In the genomic region with DNA sequence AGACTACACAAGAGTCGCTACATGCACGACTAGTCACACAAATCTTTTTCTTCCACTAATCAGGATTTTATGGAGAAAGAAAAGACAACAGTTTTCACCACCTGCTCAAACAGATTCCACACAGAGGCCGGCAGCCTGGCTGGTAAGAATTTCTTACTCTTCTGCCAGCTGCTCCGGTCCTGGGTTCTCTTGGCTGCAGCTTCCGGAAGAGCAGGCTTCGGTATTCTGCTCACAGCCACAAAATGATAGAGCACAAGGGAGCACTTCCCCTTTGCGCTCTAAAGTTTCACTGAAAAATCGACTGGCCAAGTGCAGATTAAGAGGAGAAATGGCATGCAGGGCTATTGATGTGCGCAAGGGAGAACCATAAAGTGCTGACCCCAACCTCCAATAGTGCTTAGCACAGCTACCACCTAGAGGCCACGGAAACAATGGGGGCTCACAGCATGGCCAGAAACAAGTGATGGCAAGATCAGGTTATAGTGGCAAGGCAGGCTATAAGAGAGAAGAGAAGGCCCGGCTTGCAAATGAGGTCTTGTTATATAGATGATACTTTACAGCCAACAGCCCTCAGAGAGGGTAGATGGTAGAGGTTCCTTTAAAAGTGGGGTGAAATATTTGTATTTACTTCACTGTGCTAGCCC, we compare ENCODE assay signal across 8 cellular contexts.
DNase-seq lines count a peak whose midpoint lies in the region; ATAC-seq and TF ChIP-seq lines count a peak whose summit lies in the region.
"Not testable (repeated sequence)": the region's sequence is repeated elsewhere in the genome, so short reads cannot be mapped to it uniquely, and the experiment has no call there.

No MANE protein-coding gene starts in this region.

- peak overlapping the region; percentile 24 for H3K4me3 Mint-ChIP-seq in activated CD4-positive, alpha-beta T cell treated with anti-CD3 and anti-CD28 coated beads for 36 hours
- not testable (repeated sequence) for H3K4me3 Mint-ChIP-seq in nephron progenitor cell

- TF ChIP-seq POLR2A in gastroesophageal sphincter (IDR thresholded peaks at IDR 0.05), result not testable (repeated sequence)

- DNase-seq in DMS 273 treated with DMSO at 0.1 percent for 48 hours (lab: John Stamatoyannopoulos, UW) (peak; percentile 18), NCI-H2196 (lab: John Stamatoyannopoulos, UW; ENCODE audit: unreplicated experiment) (peak; percentile 5)
- DNase-seq in activated CD4-positive, alpha-beta T cell treated with anti-CD3 and anti-CD28 coated beads for 36 hours, result peak; percentile 20
- DNase-seq in nephron progenitor cell, result not testable (repeated sequence)

- peak overlapping the region; percentile 61 for H3K27ac Mint-ChIP-seq in activated CD4-positive, alpha-beta T cell treated with anti-CD3 and anti-CD28 coated beads for 36 hours
- peak overlapping the region; percentile 40 for H3K27ac Mint-ChIP-seq in nephron progenitor cell

- not testable (repeated sequence) for H3K36me3 ChIP-seq in gastroesophageal sphincter

- not testable (repeated sequence) for H3K4me1 ChIP-seq in gastroesophageal sphincter

- not testable (repeated sequence) for H3K9me3 ChIP-seq in gastroesophageal sphincter

- CTCF ChIA-PET in activated CD4-positive, alpha-beta T cell treated with anti-CD3 and anti-CD28 coated beads for 36 hours (lab: Charles Lee), result not testable (repeated sequence)

- ATAC-seq in GM19043 (IDR thresholded peaks at IDR 0.05; ENCODE audit: low read depth, unreplicated experiment) (peak; percentile 97), HG02571 (IDR thresholded peaks at IDR 0.05; ENCODE audit: unreplicated experiment) (peak; percentile 98), HG03354 (IDR thresholded peaks at IDR 0.05; ENCODE audit: poor library complexity, severe bottlenecking, unreplicated experiment) (peak; percentile 94), gastroesophageal sphincter (peak; percentile 34)
- ATAC-seq in activated CD4-positive, alpha-beta T cell treated with anti-CD3 and anti-CD28 coated beads for 36 hours, result peak; percentile 66

- H3K9me3 Mint-ChIP-seq in activated CD4-positive, alpha-beta T cell treated with anti-CD3 and anti-CD28 coated beads for 36 hours (ENCODE audit: low read depth); nephron progenitor cell: not testable (repeated sequence)

- WGBS in gastroesophageal sphincter (ENCODE audit: low coverage in 1 of 2), 2 donors, result 67% methylated on average over 5 of the region's 11 CpGs; no CpG with 5 or more reads in 1 of the 2 donors

- not testable (repeated sequence) for H3K4me3 ChIP-seq in gastroesophageal sphincter

- not testable (repeated sequence) for H3K36me3 Mint-ChIP-seq in activated CD4-positive, alpha-beta T cell treated with anti-CD3 and anti-CD28 coated beads for 36 hours (ENCODE audit: low read depth); nephron progenitor cell (ENCODE audit: low read depth)

- TF ChIP-seq CTCF in gastroesophageal sphincter (IDR thresholded peaks at IDR 0.05); nephron progenitor cell (IDR thresholded peaks at IDR 0.05): not testable (repeated sequence)

- H3K27me3 ChIP-seq in gastroesophageal sphincter, result not testable (repeated sequence)

- H3K4me1 Mint-ChIP-seq in activated CD4-positive, alpha-beta T cell treated with anti-CD3 and anti-CD28 coated beads for 36 hours, result not testable (repeated sequence)
- H3K4me1 Mint-ChIP-seq in nephron progenitor cell, result peaks cover 10% of the 10 kb centered on the region

- intact Hi-C loops in activated CD4-positive, alpha-beta T cell treated with anti-CD3 and anti-CD28 coated beads for 36 hours (cut with DNase I, micrococcal nuclease), result not testable (repeated sequence)

- H3K27me3 Mint-ChIP-seq in activated CD4-positive, alpha-beta T cell treated with anti-CD3 and anti-CD28 coated beads for 36 hours, result peaks cover 10% of the 10 kb centered on the region
- not testable (repeated sequence) for H3K27me3 Mint-ChIP-seq in nephron progenitor cell (ENCODE audit: low read depth, poor library complexity)

- POLR2A ChIA-PET in activated CD4-positive, alpha-beta T cell treated with anti-CD3 and anti-CD28 coated beads for 36 hours (lab: Charles Lee), result not testable (repeated sequence)

- TF ChIP-seq EP300 in gastroesophageal sphincter (IDR thresholded peaks at IDR 0.05), result not testable (repeated sequence)

- H3K27ac ChIP-seq in gastroesophageal sphincter, result not testable (repeated sequence)

Comparison
In these comparisons a context has a peak if more than half of its experiments do, and no peak if none do; other contexts are left out.
1. ATAC-seq: peak in every context shown above with its lines; median percentile 98 in HG02571; 97 in GM19043; 94 in HG03354; 66 in activated CD4-positive, alpha-beta T cell treated with anti-CD3 and anti-CD28 coated beads for 36 hours; 34 in gastroesophageal sphincter.